Comparison of ENCODE assay signal across 29 cellular contexts in genomic region chr13:78572459-78572858, GRCh38. TPM values are rescaled to one million over a fixed set of nuclear protein-coding genes. Genes with fewer than 3 reads are reported as not detected.
"Had no signal": no experiment of that assay in that cellular context is flagged by ENCODE, and none has a peak within 500 bp of the region (broad histone marks: within the 10 kb centered on the region; RNA-seq: fewer than 3 reads in every experiment).

No MANE protein-coding gene starts in this region.

- H3K4me3 ChIP-seq: pancreas, psoas muscle, right lobe of liver, sigmoid colon, stomach, thoracic aorta, thyroid gland, tibial nerve, upper lobe of left lung, vagina had no signal

- H3K27ac ChIP-seq: neutrophil, pancreas, psoas muscle, right lobe of liver, sigmoid colon, stomach, thoracic aorta, thyroid gland, tibial nerve, upper lobe of left lung, vagina had no signal

- ATAC-seq: natural killer cell treated with Interleukin-12 subunit alpha and Interleukin-12 subunit beta and Interleukin-15 and Interleukin-18, amount 100 ng/mL, for 72 hours; pancreas; psoas muscle; right cardiac atrium; right lobe of liver; stimulated activated effector memory CD8-positive, alpha-beta T cell treated with anti-CD3 and anti-CD28 coated beads, Interleukin-12 subunit alpha, Interleukin-12 subunit beta, amount 100 ng/mL, for 72 hours; stimulated activated naive B cell treated with anti-CD40 and anti-IgM and Interleukin-4, amounts not matched to agents 10 μg/mL and 1 μg/mL and 100 μg/mL, for 72 hours had no signal

- H3K4me1 ChIP-seq: pancreas, psoas muscle, right lobe of liver, sigmoid colon, stomach, thyroid gland, tibial nerve, upper lobe of left lung, vagina had no signal

- H3K36me3 ChIP-seq: neutrophil, pancreas, right lobe of liver, sigmoid colon, stomach, thoracic aorta, thyroid gland, tibial nerve, upper lobe of left lung, vagina had no signal

- H3K27me3 ChIP-seq: neutrophil, pancreas, right lobe of liver, sigmoid colon, thyroid gland, tibial nerve, upper lobe of left lung, vagina had no signal

- H3K9me3 ChIP-seq: neutrophil, pancreas, psoas muscle, right lobe of liver, sigmoid colon, stomach, thoracic aorta, thyroid gland, tibial nerve, upper lobe of left lung, vagina had no signal

- DNase-seq: nephron progenitor cell; nucleus accumbens; pancreas; posterior cingulate gyrus; psoas muscle; right cardiac atrium; right lobe of liver; sigmoid colon; small intestine; stimulated activated CD4-positive, alpha-beta T cell treated with anti-CD3 and anti-CD28 coated beads, Interleukin-15, amount 100 ng/mL, for 24 hours; stimulated activated CD4-positive, alpha-beta T cell treated with anti-CD3 and anti-CD28 coated beads, Interleukin-2, amount 100 ng/mL, for 24 hours; stimulated activated CD4-positive, alpha-beta T cell treated with anti-CD3 and anti-CD28 coated beads, Interleukin-2, amount 100 ng/mL, for 48 hours; stimulated activated CD4-positive, alpha-beta T cell treated with anti-CD3 and anti-CD28 coated beads, Interleukin-4, amount 100 ng/mL, for 24 hours; stimulated activated naive B cell treated with anti-CD40 and anti-IgM and Interleukin-4, amounts not matched to agents 10 μg/mL and 1 μg/mL and 100 μg/mL, for 72 hours; stimulated activated naive CD4-positive, alpha-beta T cell treated with Interleukin-2 at 50 U/mL for 16 hours; stomach; thyroid gland; upper lobe of left lung had no signal

RNA-seq across cellular contexts. Expression of gene POU4F1, which starts 30.9 kb away (rescaled TPM):
- total RNA-seq: omental fat pad, osteocyte, renal cortical epithelial cell, right cardiac atrium, sigmoid colon, stomach, subcutaneous adipose tissue, thyroid gland, tibial nerve, upper lobe of left lung, ureter, vagina had no signal
- polyA plus RNA-seq: right cardiac atrium had no signal
